ENCODE assay signal across 26 cellular contexts in the genomic region with DNA sequence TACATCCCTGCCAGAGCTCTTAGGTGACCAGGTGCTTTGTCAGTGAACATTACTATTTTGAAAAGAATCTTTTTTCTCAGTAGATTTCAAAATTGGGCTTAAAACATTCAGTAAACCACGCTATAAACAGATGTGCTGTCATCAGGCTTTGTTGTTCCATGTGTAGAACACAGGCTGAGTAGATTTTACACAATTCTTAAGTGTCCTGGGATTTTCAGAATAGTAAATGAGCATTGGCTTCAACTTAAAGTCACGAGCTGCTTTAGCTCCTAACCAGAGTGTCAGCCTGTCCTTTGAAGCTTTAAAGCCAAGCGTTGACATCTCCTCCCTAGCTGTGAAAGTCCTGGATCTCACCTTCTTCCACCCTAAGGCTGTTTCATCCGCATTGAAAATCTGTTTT.
"Had no signal": no experiment of that assay in that cellular context is flagged by ENCODE, and none has a peak within 500 bp of the region (broad histone marks: within the 10 kb centered on the region; RNA-seq: fewer than 3 reads in every experiment).

No MANE protein-coding gene starts in this region.

- DNase-seq: stimulated activated CD4-positive, alpha-beta T cell treated with anti-CD3 and anti-CD28 coated beads, Interleukin-2, amount 100 ng/mL, for 48 hours; stimulated activated CD4-positive, alpha-beta T cell treated with anti-CD3 and anti-CD28 coated beads, Interleukin-4, amount 100 ng/mL, for 1 hour; stimulated activated CD4-positive, alpha-beta T cell treated with anti-CD3 and anti-CD28 coated beads, Interleukin-4, amount 100 ng/mL, for 24 hours; stimulated activated CD4-positive, alpha-beta T cell treated with anti-CD3 and anti-CD28 coated beads, Interleukin-4, amount 100 ng/mL, for 4 hours; stimulated activated CD8-positive, alpha-beta memory T cell treated with anti-CD3 and anti-CD28 coated beads, Interleukin-4, amount 100 ng/mL, for 48 hours; stimulated activated naive B cell treated with anti-CD40 and anti-IgM and Interleukin-4, amounts not matched to agents 10 μg/mL and 1 μg/mL and 100 μg/mL, for 72 hours; stimulated activated naive CD4-positive, alpha-beta T cell; stimulated activated naive CD4-positive, alpha-beta T cell treated with Interleukin-2 at 50 U/mL for 16 hours; stimulated activated naive CD8-positive, alpha-beta T cell treated with anti-CD3 and anti-CD28 coated beads, Interleukin-15, amount 100 ng/mL, for 72 hours; stimulated activated naive CD8-positive, alpha-beta T cell treated with anti-CD3 and anti-CD28 coated beads, Interleukin-15, Interleukin-2, amounts not matched to agents 100 U/mL and 50 U/mL, for 24 hours; stomach; substantia nigra; testis; thyroid gland; tibial artery; transverse colon; trophoblast cell; upper lobe of left lung; upper lobe of right lung; uterus had no signal

- H3K4me3 ChIP-seq: stomach, suprapubic skin, testis, thoracic aorta, thyroid gland, tibial artery, tibial nerve, transverse colon, upper lobe of left lung, upper lobe of right lung, uterus, vagina had no signal

- H3K27ac ChIP-seq: stomach, suprapubic skin, testis, thyroid gland, tibial artery, tibial nerve, transverse colon, upper lobe of left lung, upper lobe of right lung, uterus, vagina had no signal

- H3K27me3 ChIP-seq: stomach, testis, thyroid gland, tibial artery, tibial nerve, upper lobe of left lung, upper lobe of right lung, uterus, vagina had no signal

- H3K4me1 ChIP-seq: stomach, suprapubic skin, testis, thyroid gland, tibial artery, tibial nerve, transverse colon, upper lobe of left lung, upper lobe of right lung, uterus, vagina had no signal

- ATAC-seq: stimulated activated effector memory CD8-positive, alpha-beta T cell treated with anti-CD3 and anti-CD28 coated beads, Interleukin-12 subunit alpha, Interleukin-12 subunit beta, amount 100 ng/mL, for 72 hours; stimulated activated memory B cell treated with anti-CD40 and anti-IgM and Interleukin-4, amounts not matched to agents 10 μg/mL and 1 μg/mL and 100 μg/mL, for 72 hours; stimulated activated naive B cell treated with anti-CD40 and anti-IgM and Interleukin-4, amounts not matched to agents 10 μg/mL and 1 μg/mL and 100 μg/mL, for 72 hours; stimulated activated naive CD8-positive, alpha-beta T cell treated with anti-CD3 and anti-CD28 coated beads, Interleukin-15, amount 100 ng/mL, for 72 hours; stimulated activated naive CD8-positive, alpha-beta T cell treated with anti-CD3 and anti-CD28 coated beads, Interleukin-15, Interleukin-2, amounts not matched to agents 100 U/mL and 50 U/mL, for 24 hours; upper lobe of right lung had no signal

- H3K9me3 ChIP-seq: suprapubic skin, testis, thoracic aorta, thyroid gland, tibial nerve, transverse colon, upper lobe of right lung, uterus, vagina had no signal

- H3K36me3 ChIP-seq: stomach, suprapubic skin, thoracic aorta, thyroid gland, tibial artery, tibial nerve, transverse colon, upper lobe of left lung, upper lobe of right lung, uterus, vagina had no signal
